In genomic region chrX:77785746-77786548, GRCh38 we compare ENCODE assay signal across 8 cellular contexts. TPM values are rescaled to one million over a fixed set of nuclear protein-coding genes. Genes with fewer than 3 reads are reported as not detected.
A peak's percentile ranks its signal among the peaks of the same experiment; 100 is the strongest.
DNase-seq lines count a peak whose midpoint lies in the region; ATAC-seq and TF ChIP-seq lines count a peak whose summit lies in the region.

TSS of gene ATRX (minus strand) at chrX:77786216. CDS start at chrX:77786001, 215 bp downstream.

- H3K9ac ChIP-seq in DND-41 (ENCODE audit: low read depth, low read length) (peak within 1 kb of the TSS; percentile 97), stomach smooth muscle (ENCODE audit: low read length in 2 of 2) (peak within 1 kb of the TSS; percentile 86 to 92)

- H3K27ac ChIP-seq in DND-41 (ENCODE audit: low read length), result peak within 1 kb of the TSS; percentile 96
- peak within 1 kb of the TSS; percentile 86 for H3K27ac ChIP-seq in stomach smooth muscle (ENCODE audit: low read length)

- DNase-seq in DND-41 (peak; percentile 83), LNCaP clone FGC (ENCODE audit: low read depth) (peak; percentile 38), SHP77 treated with DMSO at 0.1 percent for 48 hours (lab: John Stamatoyannopoulos, UW) (peak; percentile 52), activated gamma-delta T cell (lab: John Stamatoyannopoulos, UW) (peak; percentile 66), foreskin fibroblast (peak; percentile 65 to 83), neural crest cell (ENCODE audit: low read depth, low spot score) (peak; percentile 53)

- H3K27me3 ChIP-seq in DND-41 (ENCODE audit: insufficient read depth, low read length, poor library complexity), result no peaks in the 10 kb centered on the region
- no peaks in the 10 kb centered on the region for H3K27me3 ChIP-seq in stomach smooth muscle (ENCODE audit: control insufficient read depth in 1 of 2, insufficient read depth in 2 of 2, low read length in 2 of 2)

- H2AFZ ChIP-seq in DND-41 (ENCODE audit: low read depth, low read length), result peak within 1 kb of the TSS; percentile 95

- peaks cover 18% of the 10 kb centered on the region; the same call in 1 of the 2 replicates for H4K20me1 ChIP-seq in DND-41 (ENCODE audit: insufficient read depth, low read length)

- H3K4me3 ChIP-seq in DND-41 (ENCODE audit: low read depth in 1 of 2, low read length in 2 of 2) (peak within 1 kb of the TSS; percentile 77 to 85), LNCaP clone FGC (ENCODE audit: low read depth, low read length) (peak within 1 kb of the TSS; percentile 68), foreskin fibroblast (ENCODE audit: low read depth in 1 of 2, low read length in 2 of 2) (peak within 1 kb of the TSS; percentile 69 to 81), stomach smooth muscle (ENCODE audit: low read length in 2 of 2) (peak within 1 kb of the TSS; percentile 70 to 85)

- ATAC-seq in DND-41 (ENCODE audit: insufficient read depth, low read depth) (peak; percentile 97), GM21825 (IDR thresholded peaks at IDR 0.05; ENCODE audit: unreplicated experiment) (peak; percentile 90)

- H3K4me2 ChIP-seq in DND-41 (ENCODE audit: insufficient read depth, low read length), result peak within 1 kb of the TSS; percentile 82

- TF ChIP-seq CTCF in DND-41 (IDR thresholded peaks at IDR 0.05; ENCODE audit: borderline replicate concordance, extremely low read depth, low read length, poor library complexity, severe bottlenecking) (no peak), LNCaP clone FGC (IDR thresholded peaks at IDR 0.05; ENCODE audit: control insufficient read depth, extremely low read depth, insufficient read depth) (no peak), foreskin fibroblast (IDR thresholded peaks at IDR 0.05; ENCODE audit: low read depth, low read length) (no peak), neural crest cell (conservative IDR thresholded peaks at IDR 0.05) (no peak)

- peaks cover 59% of the 10 kb centered on the region for H3K79me2 ChIP-seq in DND-41 (ENCODE audit: insufficient read depth, low read length)

- H3K9me3 Mint-ChIP-seq in neural crest cell, result peaks cover 2% of the 10 kb centered on the region

- H3K4me1 ChIP-seq in DND-41 (ENCODE audit: insufficient read depth, low read length), result peaks cover 44% of the 10 kb centered on the region
- peaks cover 8% of the 10 kb centered on the region for H3K4me1 ChIP-seq in stomach smooth muscle (ENCODE audit: control insufficient read depth, insufficient read depth, low read length)

- peak within 1 kb of the TSS; percentile 99 for H3K4me3 Mint-ChIP-seq in neural crest cell

- peak within 1 kb of the TSS; percentile 100 for H3K27ac Mint-ChIP-seq in neural crest cell (ENCODE audit: unreplicated experiment)

- H3K36me3 ChIP-seq in DND-41 (ENCODE audit: insufficient read depth, low read length) (no peaks in the 10 kb centered on the region; the same call in 1 of the 2 replicates), stomach smooth muscle (ENCODE audit: control insufficient read depth in 2 of 2, insufficient read depth in 2 of 2, low read length in 2 of 2) (no peaks in the 10 kb centered on the region)

- H3K4me1 Mint-ChIP-seq in neural crest cell, result peaks cover 17% of the 10 kb centered on the region

- no peaks in the 10 kb centered on the region for H3K9me3 ChIP-seq in DND-41 (ENCODE audit: insufficient read depth, low read length, severe bottlenecking)
- H3K9me3 ChIP-seq in stomach smooth muscle (ENCODE audit: control insufficient read depth in 2 of 2, low read length in 2 of 2), result no peaks in the 10 kb centered on the region

- peaks cover 5% of the 10 kb centered on the region for H3K36me3 Mint-ChIP-seq in neural crest cell (ENCODE audit: low read depth)

- no peaks in the 10 kb centered on the region for H3K27me3 Mint-ChIP-seq in neural crest cell (ENCODE audit: low read depth)

RNA-seq across cellular contexts. Expression of gene ATRX, which starts in this region (rescaled TPM):
- 110 and 115 TPM in 2 replicates for total RNA-seq in neural crest cell

Comparison
In these comparisons a context has a peak if more than half of its experiments do, and no peak if none do; other contexts are left out.
1. Peak in every context shown above with its lines: DNase-seq, ATAC-seq, H3K4me3 ChIP-seq and H3K27ac ChIP-seq.